11 cellular contexts compared by ENCODE assay signal in genomic region chr6:110491644-110492317, GRCh38. TPM values are rescaled to one million over a fixed set of nuclear protein-coding genes. Genes with fewer than 3 reads are reported as not detected.
DNase-seq lines count a peak whose midpoint lies in the region; ATAC-seq and TF ChIP-seq lines count a peak whose summit lies in the region.
"Had no signal": no experiment of that assay in that cellular context is flagged by ENCODE, and none has a peak within 500 bp of the region (broad histone marks: within the 10 kb centered on the region; RNA-seq: fewer than 3 reads in every experiment).

No MANE protein-coding gene starts in this region.

- H3K27ac ChIP-seq in MM.1S (ENCODE audit: low read length) (no peak overlapping the region), mesendoderm (ENCODE audit: low read depth, low read length) (no peak overlapping the region)
- H3K27ac ChIP-seq: sigmoid colon had no signal

- ATAC-seq in GM21423 (IDR thresholded peaks at IDR 0.05; ENCODE audit: unreplicated experiment) (no peak), GM19328 (IDR thresholded peaks at IDR 0.05; ENCODE audit: unreplicated experiment) (no peak), GM21723 (IDR thresholded peaks at IDR 0.05; ENCODE audit: unreplicated experiment) (no peak)
- ATAC-seq: Panc1 had no signal

- H2AK5ac ChIP-seq in mesendoderm (ENCODE audit: low read length), result no peak overlapping the region

- H3K36me3 ChIP-seq in MM.1S (replicated peaks; ENCODE audit: insufficient read depth, low read length) (no peaks in the 10 kb centered on the region), mesendoderm (ENCODE audit: control insufficient read depth, insufficient read depth, low read length) (no peaks in the 10 kb centered on the region)
- H3K36me3 ChIP-seq: sigmoid colon had no signal

- H3K4me3 ChIP-seq in MM.1S (ENCODE audit: low read length) (no peak overlapping the region), astrocyte of the spinal cord (ENCODE audit: low read depth, low read length) (no peak overlapping the region), mesendoderm (ENCODE audit: low read length) (no peak overlapping the region)
- H3K4me3 ChIP-seq: sigmoid colon had no signal

- no peaks in the 10 kb centered on the region for H3F3A ChIP-seq in MM.1S (ENCODE audit: insufficient read depth, low read length)

- H3K79me1 ChIP-seq in mesendoderm (ENCODE audit: low read length), result no peaks in the 10 kb centered on the region

- H3K4me1 ChIP-seq in MM.1S (ENCODE audit: low read length), result no peaks in the 10 kb centered on the region
- no peaks in the 10 kb centered on the region for H3K4me1 ChIP-seq in mesendoderm (ENCODE audit: control insufficient read depth, low read depth, low read length)
- H3K4me1 ChIP-seq: sigmoid colon had no signal

- H2AFZ ChIP-seq in MM.1S (ENCODE audit: low read length), result no peak overlapping the region

- H3K56ac ChIP-seq in mesendoderm (ENCODE audit: low read length), result no peak overlapping the region

- no CpG with 5 or more reads among the region's 7 CpGs for WGBS in mesendoderm (ENCODE audit: extremely low coverage, insufficient coverage, low lambda C conversion rate)

- no peak overlapping the region for H2BK120ac ChIP-seq in mesendoderm (ENCODE audit: low read depth, low read length)

- H3K27me3 ChIP-seq in MM.1S (replicated peaks; ENCODE audit: insufficient read depth, low read length), result no peaks in the 10 kb centered on the region
- no peaks in the 10 kb centered on the region for H3K27me3 ChIP-seq in mesendoderm (ENCODE audit: insufficient read depth, low read length, poor library complexity)
- H3K27me3 ChIP-seq: sigmoid colon had no signal

- H3K18ac ChIP-seq in mesendoderm (ENCODE audit: low read length), result peak overlapping the region; percentile 34

- no peak overlapping the region for H2BK5ac ChIP-seq in mesendoderm (ENCODE audit: low read length)

- in situ Hi-C loops in astrocyte of the spinal cord (cut with HindIII; ENCODE audit: low sequenced_read_pairs), result no loop called here

- H4K8ac ChIP-seq in mesendoderm (ENCODE audit: low read depth, low read length), result no peak overlapping the region

- H3K9me2 ChIP-seq in MM.1S (replicated peaks; ENCODE audit: insufficient read depth, low read length), result no peaks in the 10 kb centered on the region

- H3K4me2 ChIP-seq in MM.1S (ENCODE audit: low read depth, low read length) (no peak overlapping the region), mesendoderm (ENCODE audit: low read length) (no peak overlapping the region)

- H3K9me3 ChIP-seq in MM.1S (replicated peaks; ENCODE audit: insufficient read depth, low read length), result no peaks in the 10 kb centered on the region
- H3K9me3 ChIP-seq: sigmoid colon had no signal

- no peaks in the 10 kb centered on the region for H3K79me2 ChIP-seq in MM.1S (ENCODE audit: low read length)
- H3K79me2 ChIP-seq in mesendoderm (ENCODE audit: control insufficient read depth, insufficient read depth, low read length), result no peaks in the 10 kb centered on the region

- DNase-seq in CD1c-positive myeloid dendritic cell (ENCODE audit: extremely low spot score) (peak; percentile 73), MM.1S (peak; percentile 27), astrocyte of the spinal cord (ENCODE audit: low read depth, low spot score) (peak; percentile 59), mesendoderm (peak; percentile 33), NCI-H526 (lab: John Stamatoyannopoulos, UW) (no peak)
- DNase-seq: dermis blood vessel endothelial cell, sigmoid colon had no signal

- no peak overlapping the region for H3K23ac ChIP-seq in mesendoderm (ENCODE audit: low read length)

- no peaks in the 10 kb centered on the region for H4K20me1 ChIP-seq in MM.1S (ENCODE audit: insufficient read depth, low read length)

- no peak overlapping the region for H4K5ac ChIP-seq in mesendoderm (ENCODE audit: low read length)

- TF ChIP-seq CTCF in MM.1S (IDR thresholded peaks at IDR 0.05; ENCODE audit: low read length), result no peak
- TF ChIP-seq CTCF in astrocyte of the spinal cord (IDR thresholded peaks at IDR 0.05; ENCODE audit: low read depth, low read length), result no peak

- no peak overlapping the region for H2BK15ac ChIP-seq in mesendoderm (replicated peaks; ENCODE audit: low read depth)

- H3K4ac ChIP-seq in mesendoderm (ENCODE audit: low read depth, low read length), result no peak overlapping the region

- H3K9ac ChIP-seq in MM.1S (ENCODE audit: low read length), result no peak overlapping the region
- H3K9ac ChIP-seq in mesendoderm (ENCODE audit: low read length), result no peak overlapping the region

RNA-seq across cellular contexts. Expression of gene SLC22A16, which starts 15.4 kb away (rescaled TPM):
- not detected for polyA plus RNA-seq in mesendoderm (2013, experiment 1 of 2)
- polyA plus RNA-seq in mesendoderm (2013, experiment 2 of 2), result not detected

Comparison
In these comparisons a context has a peak if more than half of its experiments do, and no peak if none do; other contexts are left out.
1. DNase-seq: peak in CD1c-positive myeloid dendritic cell (single experiment), MM.1S (single experiment), astrocyte of the spinal cord (single experiment) and mesendoderm (single experiment); none in NCI-H526 (0 of 2).